In genomic region chr19:5603626-5604025, GRCh38 we compare ENCODE assay signal across 24 cellular contexts.
"Had no signal": no experiment of that assay in that cellular context is flagged by ENCODE, and none has a peak within 500 bp of the region (broad histone marks: within the 10 kb centered on the region; RNA-seq: fewer than 3 reads in every experiment).

No MANE protein-coding gene starts in this region.

- H3K4me1 ChIP-seq: SJSA1 had no signal

- H3K4me3 Mint-ChIP-seq: activated CD8-positive, alpha-beta T cell treated with anti-CD3 and anti-CD28 coated beads, Interleukin-2, amount 10 ng/mL, durations not matched to agents 7 days and 5 days; activated naive CD4-positive, alpha-beta T cell treated with anti-CD3 and anti-CD28 coated beads, Interleukin-2, amount 10 ng/mL, durations not matched to agents 7 days and 5 days; activated naive CD8-positive, alpha-beta T cell treated with anti-CD3 and anti-CD28 coated beads for 36 hours; activated T-cell treated with anti-CD3 and anti-CD28 coated beads, Interleukin-2, amount 50 U/mL, for 4 hours; central memory CD8-positive, alpha-beta T cell had no signal

- H3K27me3 Mint-ChIP-seq: activated naive CD4-positive, alpha-beta T cell treated with anti-CD3 and anti-CD28 coated beads, Interleukin-2, amount 10 ng/mL, durations not matched to agents 7 days and 5 days; activated naive CD8-positive, alpha-beta T cell treated with anti-CD3 and anti-CD28 coated beads for 36 hours; central memory CD8-positive, alpha-beta T cell had no signal

- H3K27me3 ChIP-seq: Peyer's patch, SJSA1 had no signal

- H3K27ac ChIP-seq: KMS-11, Peyer's patch, SJSA1 had no signal

- H3K9me3 Mint-ChIP-seq: activated naive CD4-positive, alpha-beta T cell treated with anti-CD3 and anti-CD28 coated beads, Interleukin-2, amount 10 ng/mL, durations not matched to agents 7 days and 5 days; activated naive CD8-positive, alpha-beta T cell treated with anti-CD3 and anti-CD28 coated beads for 36 hours; activated T-cell treated with anti-CD3 and anti-CD28 coated beads, Interleukin-2, amount 50 U/mL, for 4 hours; central memory CD8-positive, alpha-beta T cell had no signal

- ATAC-seq: activated CD8-positive, alpha-beta T cell treated with anti-CD3 and anti-CD28 coated beads, Interleukin-2, amount 10 ng/mL, durations not matched to agents 7 days and 5 days; activated T-cell treated with anti-CD3 and anti-CD28 coated beads, Interleukin-2, amount 50 U/mL, for 4 hours; SK-N-SH treated with all-trans-retinoic acid at 6 μM for 48 hours had no signal

- H3K4me3 ChIP-seq: Peyer's patch, SJSA1 had no signal

- H3K9me3 ChIP-seq: Peyer's patch, SJSA1 had no signal

- H3K4me1 Mint-ChIP-seq: activated naive CD4-positive, alpha-beta T cell treated with anti-CD3 and anti-CD28 coated beads, Interleukin-2, amount 10 ng/mL, durations not matched to agents 7 days and 5 days had no signal

- H3K27ac Mint-ChIP-seq: activated CD8-positive, alpha-beta T cell treated with anti-CD3 and anti-CD28 coated beads, Interleukin-2, amount 10 ng/mL, durations not matched to agents 7 days and 5 days; activated naive CD4-positive, alpha-beta T cell treated with anti-CD3 and anti-CD28 coated beads, Interleukin-2, amount 10 ng/mL, durations not matched to agents 7 days and 5 days; activated naive CD8-positive, alpha-beta T cell treated with anti-CD3 and anti-CD28 coated beads for 36 hours had no signal

- FAIRE-seq: bronchial epithelial cell had no signal

- DNase-seq: activated CD4-positive, alpha-beta T cell treated with anti-CD3 and anti-CD28 coated beads for 48 hours; activated CD4-positive, alpha-beta T cell treated with anti-CD3 and anti-CD28 coated beads, Interleukin-2, amount 50 U/mL, for 4 hours; activated CD4-positive, CD25-positive, alpha-beta regulatory T cell treated with anti-CD3 and anti-CD28 coated beads, Interleukin-2, amount 50 U/mL, for 72 hours; activated CD8-positive, alpha-beta T cell treated with anti-CD3 and anti-CD28 coated beads, Interleukin-2, amount 10 ng/mL, durations not matched to agents 7 days and 5 days; activated effector memory CD4-positive, alpha-beta T cell treated with anti-CD3 and anti-CD28 coated beads, Interleukin-2, amount 50 U/mL, for 16 hours; activated naive CD4-positive, alpha-beta T cell treated with anti-CD3 and anti-CD28 coated beads, Interleukin-2, amount 10 ng/mL, durations not matched to agents 7 days and 5 days; activated naive CD8-positive, alpha-beta T cell treated with anti-CD3 and anti-CD28 coated beads for 36 hours; activated T-cell treated with anti-CD3 and anti-CD28 coated beads, Interleukin-2, amount 50 U/mL, for 4 hours; anterior cingulate cortex; NCI-H1092; NCI-H1417 treated with DMSO at 0.1 percent for 48 hours; NCI-H187; NCI-H2081; NCI-H510A treated with DMSO at 0.1 percent for 48 hours; NCI-H69; NK-92 treated with Interleukin-12 subunit alpha and Interleukin-12 subunit beta, amount 100 ng/mL, for 24 hours; SHP77; SW 1271 had no signal
